ENCODE assay signal across 1 cellular context in genomic region chr7:116861717-116862116, GRCh38.
TF ChIP-seq lines count a peak whose summit lies in the region.

No MANE protein-coding gene starts in this region.

TF ChIP-seq in GM12878, 131 proteins besides CTCF, POLR2A, EP300 and RAD21 (continued from another document):
- TF ChIP-seq ZBTB40 (IDR thresholded peaks at IDR 0.05; ENCODE audit: borderline replicate concordance), result no peak
- TF ChIP-seq BCLAF1 (IDR thresholded peaks at IDR 0.05), result no peak
